Comparison of ENCODE assay signal across 40 cellular contexts in genomic region chr12:114836609-114837008, GRCh38.
"Had no signal": no experiment of that assay in that cellular context is flagged by ENCODE, and none has a peak within 500 bp of the region (broad histone marks: within the 10 kb centered on the region; RNA-seq: fewer than 3 reads in every experiment).

No MANE protein-coding gene starts in this region.

- ATAC-seq: activated CD4-positive, alpha-beta T cell treated with anti-CD3 and anti-CD28 coated beads for 36 hours; activated CD4-positive, CD25-positive, alpha-beta regulatory T cell treated with anti-CD3 and anti-CD28 coated beads, Interleukin-2, amount 50 U/mL, for 24 hours; activated CD8-positive, alpha-beta memory T cell treated with anti-CD3 and anti-CD28 coated beads, Interleukin-2, amount 10 ng/mL, durations not matched to agents 7 days and 5 days; activated CD8-positive, alpha-beta T cell treated with anti-CD3 and anti-CD28 coated beads, Interleukin-2, amount 10 ng/mL, durations not matched to agents 7 days and 5 days; activated naive CD8-positive, alpha-beta T cell treated with anti-CD3 and anti-CD28 coated beads, Interleukin-2, amount 50 U/mL, for 24 hours; WTC11 had no signal

- H3K36me3 ChIP-seq: ascending aorta, cardiac muscle cell, WERI-Rb-1 had no signal

- H3K4me1 ChIP-seq: ascending aorta had no signal

- H3K27ac Mint-ChIP-seq: activated CD4-positive, alpha-beta memory T cell treated with anti-CD3 and anti-CD28 coated beads, Interleukin-2, amount 10 ng/mL, durations not matched to agents 7 days and 5 days; activated CD4-positive, alpha-beta T cell treated with anti-CD3 and anti-CD28 coated beads for 36 hours; activated CD4-positive, alpha-beta T cell treated with anti-CD3 and anti-CD28 coated beads, Interleukin-2, amount 10 ng/mL, durations not matched to agents 7 days and 5 days; activated CD8-positive, alpha-beta memory T cell treated with anti-CD3 and anti-CD28 coated beads, Interleukin-2, amount 10 ng/mL, durations not matched to agents 7 days and 5 days; activated CD8-positive, alpha-beta T cell treated with anti-CD3 and anti-CD28 coated beads, Interleukin-2, amount 10 ng/mL, durations not matched to agents 7 days and 5 days; activated naive CD4-positive, alpha-beta T cell treated with anti-CD3 and anti-CD28 coated beads, Interleukin-2, amount 10 ng/mL, durations not matched to agents 7 days and 5 days; activated naive CD4-positive, alpha-beta T cell treated with anti-CD3 and anti-CD28 coated beads, Interleukin-2, amount 50 U/mL, for 24 hours; activated naive CD8-positive, alpha-beta T cell; activated naive CD8-positive, alpha-beta T cell treated with anti-CD3 and anti-CD28 coated beads, Interleukin-2, amount 10 ng/mL, durations not matched to agents 7 days and 5 days; activated naive CD8-positive, alpha-beta T cell treated with anti-CD3 and anti-CD28 coated beads, Interleukin-2, amount 50 U/mL, for 24 hours; activated T-cell treated with anti-CD3 and anti-CD28 coated beads, Interleukin-2, amount 50 U/mL, for 24 hours; activated T-helper 2 cell treated with anti-CD3 and anti-CD28 coated beads, Interferon-gamma antibody, Interleukin-2, Interleukin-4, amounts not matched to agents 10 μg/mL and 5 μg/mL and 100 μg/mL, durations not matched to agents 14 hours and 24 hours and 36 hours; brain; T-helper 1 cell treated with Interleukin-12 subunit alpha and Interleukin-12 subunit beta and Interleukin-4 antibody, amounts not matched to agents 30 μg/mL and 1 μg/mL, for 36 hours; T-helper 2 cell treated with Interferon-gamma antibody and Interleukin-4, amounts not matched to agents 5 μg/mL and 100 μg/mL, for 36 hours; WTC11 had no signal

- H3K4me3 Mint-ChIP-seq: activated CD4-positive, alpha-beta memory T cell treated with anti-CD3 and anti-CD28 coated beads, Interleukin-2, amount 10 ng/mL, durations not matched to agents 7 days and 5 days; activated CD4-positive, alpha-beta T cell treated with anti-CD3 and anti-CD28 coated beads for 36 hours; activated CD4-positive, alpha-beta T cell treated with anti-CD3 and anti-CD28 coated beads, Interleukin-2, amount 10 ng/mL, durations not matched to agents 7 days and 5 days; activated CD8-positive, alpha-beta memory T cell treated with anti-CD3 and anti-CD28 coated beads, Interleukin-2, amount 10 ng/mL, durations not matched to agents 7 days and 5 days; activated CD8-positive, alpha-beta T cell treated with anti-CD3 and anti-CD28 coated beads, Interleukin-2, amount 10 ng/mL, durations not matched to agents 7 days and 5 days; activated naive CD4-positive, alpha-beta T cell treated with anti-CD3 and anti-CD28 coated beads, Interleukin-2, amount 10 ng/mL, durations not matched to agents 7 days and 5 days; activated naive CD4-positive, alpha-beta T cell treated with anti-CD3 and anti-CD28 coated beads, Interleukin-2, amount 50 U/mL, for 24 hours; activated naive CD8-positive, alpha-beta T cell; activated naive CD8-positive, alpha-beta T cell treated with anti-CD3 and anti-CD28 coated beads, Interleukin-2, amount 10 ng/mL, durations not matched to agents 7 days and 5 days; activated naive CD8-positive, alpha-beta T cell treated with anti-CD3 and anti-CD28 coated beads, Interleukin-2, amount 50 U/mL, for 24 hours; activated T-cell treated with anti-CD3 and anti-CD28 coated beads, Interleukin-2, amount 50 U/mL, for 24 hours; brain; central memory CD8-positive, alpha-beta T cell; T-helper 1 cell treated with Interleukin-12 subunit alpha and Interleukin-12 subunit beta and Interleukin-4 antibody, amounts not matched to agents 30 μg/mL and 1 μg/mL, for 36 hours; T-helper 2 cell treated with Interferon-gamma antibody and Interleukin-4, amounts not matched to agents 5 μg/mL and 100 μg/mL, for 36 hours; WTC11 had no signal

- H3K27ac ChIP-seq: ascending aorta, cardiac muscle cell, WERI-Rb-1 had no signal

- H3K36me3 Mint-ChIP-seq: activated CD8-positive, alpha-beta memory T cell treated with anti-CD3 and anti-CD28 coated beads, Interleukin-2, amount 10 ng/mL, durations not matched to agents 7 days and 5 days; activated naive CD4-positive, alpha-beta T cell treated with anti-CD3 and anti-CD28 coated beads, Interleukin-2, amount 10 ng/mL, durations not matched to agents 7 days and 5 days; activated naive CD4-positive, alpha-beta T cell treated with anti-CD3 and anti-CD28 coated beads, Interleukin-2, amount 50 U/mL, for 24 hours; activated naive CD8-positive, alpha-beta T cell; activated naive CD8-positive, alpha-beta T cell treated with anti-CD3 and anti-CD28 coated beads, Interleukin-2, amount 10 ng/mL, durations not matched to agents 7 days and 5 days; brain had no signal

- H3K4me1 Mint-ChIP-seq: activated CD4-positive, alpha-beta memory T cell treated with anti-CD3 and anti-CD28 coated beads, Interleukin-2, amount 10 ng/mL, durations not matched to agents 7 days and 5 days; activated CD4-positive, alpha-beta T cell treated with anti-CD3 and anti-CD28 coated beads for 36 hours; activated CD4-positive, alpha-beta T cell treated with anti-CD3 and anti-CD28 coated beads, Interleukin-2, amount 10 ng/mL, durations not matched to agents 7 days and 5 days; activated CD8-positive, alpha-beta memory T cell treated with anti-CD3 and anti-CD28 coated beads, Interleukin-2, amount 10 ng/mL, durations not matched to agents 7 days and 5 days; activated naive CD4-positive, alpha-beta T cell treated with anti-CD3 and anti-CD28 coated beads, Interleukin-2, amount 10 ng/mL, durations not matched to agents 7 days and 5 days; activated naive CD4-positive, alpha-beta T cell treated with anti-CD3 and anti-CD28 coated beads, Interleukin-2, amount 50 U/mL, for 24 hours; activated naive CD8-positive, alpha-beta T cell treated with anti-CD3 and anti-CD28 coated beads, Interleukin-2, amount 10 ng/mL, durations not matched to agents 7 days and 5 days; activated naive CD8-positive, alpha-beta T cell treated with anti-CD3 and anti-CD28 coated beads, Interleukin-2, amount 50 U/mL, for 24 hours; brain; central memory CD8-positive, alpha-beta T cell had no signal

- H3K27me3 ChIP-seq: ascending aorta, cardiac muscle cell had no signal

- H3K27me3 Mint-ChIP-seq: activated CD4-positive, alpha-beta memory T cell treated with anti-CD3 and anti-CD28 coated beads, Interleukin-2, amount 10 ng/mL, durations not matched to agents 7 days and 5 days; activated CD4-positive, alpha-beta T cell treated with anti-CD3 and anti-CD28 coated beads for 36 hours; activated CD4-positive, alpha-beta T cell treated with anti-CD3 and anti-CD28 coated beads, Interleukin-2, amount 10 ng/mL, durations not matched to agents 7 days and 5 days; activated CD8-positive, alpha-beta memory T cell treated with anti-CD3 and anti-CD28 coated beads, Interleukin-2, amount 10 ng/mL, durations not matched to agents 7 days and 5 days; activated naive CD4-positive, alpha-beta T cell treated with anti-CD3 and anti-CD28 coated beads, Interleukin-2, amount 10 ng/mL, durations not matched to agents 7 days and 5 days; activated naive CD4-positive, alpha-beta T cell treated with anti-CD3 and anti-CD28 coated beads, Interleukin-2, amount 50 U/mL, for 24 hours; activated naive CD8-positive, alpha-beta T cell; activated naive CD8-positive, alpha-beta T cell treated with anti-CD3 and anti-CD28 coated beads, Interleukin-2, amount 10 ng/mL, durations not matched to agents 7 days and 5 days; activated naive CD8-positive, alpha-beta T cell treated with anti-CD3 and anti-CD28 coated beads, Interleukin-2, amount 50 U/mL, for 24 hours; activated T-cell treated with anti-CD3 and anti-CD28 coated beads, Interleukin-2, amount 50 U/mL, for 24 hours; central memory CD8-positive, alpha-beta T cell had no signal

- H3K9me3 ChIP-seq: ascending aorta had no signal

- H3K4me3 ChIP-seq: ascending aorta, cardiac muscle cell had no signal

- H3K9me3 Mint-ChIP-seq: activated naive CD4-positive, alpha-beta T cell treated with anti-CD3 and anti-CD28 coated beads, Interleukin-2, amount 50 U/mL, for 24 hours; activated naive CD8-positive, alpha-beta T cell treated with anti-CD3 and anti-CD28 coated beads, Interleukin-2, amount 10 ng/mL, durations not matched to agents 7 days and 5 days; activated T-helper 2 cell treated with anti-CD3 and anti-CD28 coated beads, Interferon-gamma antibody, Interleukin-2, Interleukin-4, amounts not matched to agents 10 μg/mL and 5 μg/mL and 100 μg/mL, durations not matched to agents 14 hours and 24 hours and 36 hours; central memory CD8-positive, alpha-beta T cell; T-helper 1 cell treated with Interleukin-12 subunit alpha and Interleukin-12 subunit beta and Interleukin-4 antibody, amounts not matched to agents 30 μg/mL and 1 μg/mL, for 36 hours had no signal

- DNase-seq: activated CD4-positive, alpha-beta memory T cell treated with anti-CD3 and anti-CD28 coated beads, Interleukin-2, amount 10 ng/mL, durations not matched to agents 7 days and 5 days; activated CD4-positive, alpha-beta T cell treated with anti-CD3 and anti-CD28 coated beads for 1 hour; activated CD4-positive, alpha-beta T cell treated with anti-CD3 and anti-CD28 coated beads for 36 hours; activated CD4-positive, alpha-beta T cell treated with anti-CD3 and anti-CD28 coated beads for 48 hours; activated CD4-positive, alpha-beta T cell treated with anti-CD3 and anti-CD28 coated beads, Interleukin-2, amount 10 ng/mL, durations not matched to agents 7 days and 5 days; activated CD4-positive, alpha-beta T cell treated with anti-CD3 and anti-CD28 coated beads, Interleukin-2, amount 50 U/mL, for 48 hours; activated CD4-positive, CD25-positive, alpha-beta regulatory T cell; activated CD8-positive, alpha-beta memory T cell treated with anti-CD3 and anti-CD28 coated beads for 24 hours; activated CD8-positive, alpha-beta memory T cell treated with anti-CD3 and anti-CD28 coated beads, Interleukin-2, amount 10 ng/mL, durations not matched to agents 7 days and 5 days; activated CD8-positive, alpha-beta memory T cell treated with anti-CD3 and anti-CD28 coated beads, Interleukin-2, amount 50 U/mL, for 48 hours; activated CD8-positive, alpha-beta T cell treated with anti-CD3 and anti-CD28 coated beads, Interleukin-2, amount 10 ng/mL, durations not matched to agents 7 days and 5 days; activated effector memory CD4-positive, alpha-beta T cell treated with Interleukin-2 at 50 U/mL for 16 hours; activated gamma-delta T cell; activated naive CD4-positive, alpha-beta T cell treated with anti-CD3 and anti-CD28 coated beads, Interleukin-2, amount 10 ng/mL, durations not matched to agents 7 days and 5 days; activated naive CD4-positive, alpha-beta T cell treated with Interleukin-2 at 50 U/mL for 16 hours; activated naive CD8-positive, alpha-beta T cell treated with anti-CD3 and anti-CD28 coated beads, Interleukin-2, amount 10 ng/mL, durations not matched to agents 7 days and 5 days; activated naive CD8-positive, alpha-beta T cell treated with anti-CD3 and anti-CD28 coated beads, Interleukin-2, amount 50 U/mL, for 24 hours; activated T-cell treated with anti-CD3 and anti-CD28 coated beads, Interleukin-2, amount 50 U/mL, for 24 hours; activated T-cell treated with anti-CD3 and anti-CD28 coated beads, Interleukin-2, amount 50 U/mL, for 48 hours; amygdala; anterior cingulate cortex; caudate nucleus; cerebellar nuclear complex; T-helper 1 cell; T-helper 2 cell; T-helper 9 cell; WERI-Rb-1 had no signal

- FAIRE-seq: bronchial epithelial cell, TTC549 had no signal
